In genomic region chr4:15902741-15903140, GRCh38 we compare ENCODE assay signal across 20 cellular contexts.
A peak's percentile ranks its signal among the peaks of the same experiment; 100 is the strongest.
DNase-seq lines count a peak whose midpoint lies in the region; ATAC-seq and TF ChIP-seq lines count a peak whose summit lies in the region.
"Had no signal": no experiment of that assay in that cellular context is flagged by ENCODE, and none has a peak within 500 bp of the region (broad histone marks: within the 10 kb centered on the region; RNA-seq: fewer than 3 reads in every experiment).

No MANE protein-coding gene starts in this region.

- H3K27me3 ChIP-seq in HL-60 (ENCODE audit: insufficient read depth, poor library complexity, severe bottlenecking) (no peaks in the 10 kb centered on the region), neutrophil (no peaks in the 10 kb centered on the region)
- H3K27me3 ChIP-seq: Peyer's patch had no signal

- ATAC-seq in GM21619 (IDR thresholded peaks at IDR 0.05; ENCODE audit: unreplicated experiment): no peak
- no peak for ATAC-seq in effector memory CD8-positive, alpha-beta T cell (replicated peaks)
- ATAC-seq in GM21515 (IDR thresholded peaks at IDR 0.05; ENCODE audit: unreplicated experiment): no peak

- no peaks in the 10 kb centered on the region for H3K9me3 ChIP-seq in neutrophil
- H3K9me3 ChIP-seq: Peyer's patch had no signal

- H3K9me3 Mint-ChIP-seq in effector memory CD8-positive, alpha-beta T cell: no peaks in the 10 kb centered on the region

- no peaks in the 10 kb centered on the region for H3K4me1 Mint-ChIP-seq in effector memory CD8-positive, alpha-beta T cell (ENCODE audit: low read depth in 2 of 2)
- H3K4me1 Mint-ChIP-seq: CD4-positive, CD25-positive, alpha-beta regulatory T cell had no signal

- H3K27ac ChIP-seq in HL-60 (replicated peaks) (peak overlapping the region; percentile 27; the same call in 1 of the 2 replicates), neutrophil (peak overlapping the region; percentile 94)
- H3K27ac ChIP-seq: Peyer's patch had no signal

- DNase-seq in HL-60 (ENCODE audit: low read depth in 1 of 2, low spot score in 1 of 2) (peak; percentile 38 to 77), NOMO-1 treated with DMSO at 0.1 percent for 48 hours (lab: John Stamatoyannopoulos, UW; ENCODE audit: unreplicated experiment) (peak; percentile 87), SKM-1 (lab: John Stamatoyannopoulos, UW; ENCODE audit: unreplicated experiment) (peak; percentile 91), middle frontal gyrus (ENCODE audit: extremely low spot score, low spot score) (no peak)
- no peak for DNase-seq in effector memory CD8-positive, alpha-beta T cell
- DNase-seq: CD4-positive, CD25-positive, alpha-beta regulatory T cell; H7; IMR-90; Karpas-422; MM.1S; NCI-H1417 treated with DMSO at 0.1 percent for 48 hours; NCI-H2029; NCI-H2171 treated with DMSO at 0.1 percent for 48 hours; NCI-H446 treated with DMSO at 0.1 percent for 48 hours; NCI-H748 treated with DMSO at 0.1 percent for 48 hours; Peyer's patch; SHP77 treated with DMSO at 0.1 percent for 48 hours had no signal

- no peak overlapping the region for H3K27ac Mint-ChIP-seq in effector memory CD8-positive, alpha-beta T cell
- H3K27ac Mint-ChIP-seq: CD4-positive, CD25-positive, alpha-beta regulatory T cell had no signal

- H3K36me3 Mint-ChIP-seq in effector memory CD8-positive, alpha-beta T cell (ENCODE audit: insufficient read depth): no peaks in the 10 kb centered on the region
- H3K36me3 Mint-ChIP-seq: CD4-positive, CD25-positive, alpha-beta regulatory T cell had no signal

- H3K36me3 ChIP-seq in neutrophil: no peaks in the 10 kb centered on the region
- H3K36me3 ChIP-seq: Peyer's patch had no signal

- H3K4me3 ChIP-seq in HL-60 (replicated peaks; ENCODE audit: insufficient read depth, low read length) (no peak overlapping the region), neutrophil (ENCODE audit: low read depth in 1 of 2, low read length in 1 of 2) (peak overlapping the region; percentile 19 to 44)
- H3K4me3 ChIP-seq: Peyer's patch had no signal

- peaks cover 72 to 84% of the 10 kb centered on the region in 2 experiments for H3K4me1 ChIP-seq in neutrophil (ENCODE audit: control insufficient read depth in 1 of 2, insufficient read depth in 1 of 2, low read depth in 1 of 2, low read length in 1 of 2)

- peaks cover 52 to 62% of the 10 kb centered on the region in 2 donors for H3K27me3 Mint-ChIP-seq in effector memory CD8-positive, alpha-beta T cell

- TF ChIP-seq CTCF in HL-60 (IDR thresholded peaks at IDR 0.05; ENCODE audit: insufficient read depth, low read length) (no peak), neutrophil (IDR thresholded peaks at IDR 0.05) (no peak)

- no peak overlapping the region for H3K4me3 Mint-ChIP-seq in effector memory CD8-positive, alpha-beta T cell
- H3K4me3 Mint-ChIP-seq: CD4-positive, CD25-positive, alpha-beta regulatory T cell had no signal

Comparison
In these comparisons a context has a peak if more than half of its experiments do, and no peak if none do; other contexts are left out.
1. DNase-seq: peak in HL-60 (2 of 2), NOMO-1 treated with DMSO at 0.1 percent for 48 hours (single experiment) and SKM-1 (single experiment); none in middle frontal gyrus (single experiment) and effector memory CD8-positive, alpha-beta T cell (0 of 3).